Comparison of ENCODE assay signal across 15 cellular contexts in genomic region chr18:42275138-42275535, GRCh38.
DNase-seq lines count a peak whose midpoint lies in the region; TF ChIP-seq lines count a peak whose summit lies in the region.
"Had no signal": no experiment of that assay in that cellular context is flagged by ENCODE, and none has a peak within 500 bp of the region (broad histone marks: within the 10 kb centered on the region; RNA-seq: fewer than 3 reads in every experiment).

No MANE protein-coding gene starts in this region.

- H3K27me3 ChIP-seq in HUES48 (ENCODE audit: control insufficient read depth, insufficient read depth, low read length) (no peaks in the 10 kb centered on the region), WERI-Rb-1 (ENCODE audit: insufficient read depth, low read depth, severe bottlenecking) (no peaks in the 10 kb centered on the region)
- H3K27me3 ChIP-seq in effector memory CD4-positive, alpha-beta T cell (replicated peaks; ENCODE audit: control insufficient read depth, insufficient read depth, low read length, poor library complexity, severe bottlenecking): no peaks in the 10 kb centered on the region
- H3K27me3 ChIP-seq: BE2C, MG63 had no signal

- H3K4me3 ChIP-seq in HUES48 (ENCODE audit: low read depth, low read length) (no peak overlapping the region), WERI-Rb-1 (ENCODE audit: low read depth, low read length) (no peak overlapping the region)
- no peak overlapping the region for H3K4me3 ChIP-seq in effector memory CD4-positive, alpha-beta T cell (ENCODE audit: insufficient read depth, low read depth, low read length, poor library complexity, severe bottlenecking)
- H3K4me3 ChIP-seq: MG63 had no signal

- TF ChIP-seq CTCF in WERI-Rb-1 (IDR thresholded peaks at IDR 0.05; ENCODE audit: low read depth, low read length): no peak

- H3K9me3 ChIP-seq in HUES48 (ENCODE audit: control insufficient read depth, insufficient read depth, low read length) (no peaks in the 10 kb centered on the region), WERI-Rb-1 (ENCODE audit: severe bottlenecking) (no peaks in the 10 kb centered on the region)
- H3K9me3 ChIP-seq in effector memory CD4-positive, alpha-beta T cell (ENCODE audit: control insufficient read depth, low read length): no peaks in the 10 kb centered on the region
- H3K9me3 ChIP-seq: BE2C, MG63 had no signal

- H3K36me3 ChIP-seq in HUES48 (ENCODE audit: control insufficient read depth, insufficient read depth, low read length) (no peaks in the 10 kb centered on the region), WERI-Rb-1 (peaks cover 67% of the 10 kb centered on the region)
- H3K36me3 ChIP-seq in effector memory CD4-positive, alpha-beta T cell (ENCODE audit: control insufficient read depth, insufficient read depth, low read length): no peaks in the 10 kb centered on the region
- H3K36me3 ChIP-seq: BE2C, MG63 had no signal

- DNase-seq in COLO829 (ENCODE audit: low spot score): peak; percentile 49
- DNase-seq in WERI-Rb-1: no peak
- DNase-seq in medulla oblongata (ENCODE audit: extremely low spot score): peak; percentile 9
- no peak for DNase-seq in G401 (ENCODE audit: low spot score)
- DNase-seq in effector memory CD4-positive, alpha-beta T cell: no peak
- no peak for DNase-seq in amniotic stem cell (lab: John Stamatoyannopoulos, UW)
- DNase-seq: CD4-positive, alpha-beta memory T cell; KG1; MG63; NCI-H1105; NCI-H2029; NCI-H524 treated with DMSO at 0.1 percent for 48 hours; NK-92 treated with Interleukin-12 subunit alpha and Interleukin-12 subunit beta, amount 100 ng/mL, for 24 hours had no signal

- H3K4me1 ChIP-seq in HUES48 (ENCODE audit: control insufficient read depth, insufficient read depth, low read length): peaks cover 13% of the 10 kb centered on the region
- no peaks in the 10 kb centered on the region for H3K4me1 ChIP-seq in effector memory CD4-positive, alpha-beta T cell (ENCODE audit: control insufficient read depth, insufficient read depth, low read length, poor library complexity, severe bottlenecking)

- in situ Hi-C loops in G401 (cut with HindIII; ENCODE audit: low sequenced_read_pairs): no loop called here

- H3K27ac ChIP-seq in HUES48 (ENCODE audit: low read depth, low read length) (peak overlapping the region; percentile 46), WERI-Rb-1 (peak overlapping the region; percentile 40)
- no peak overlapping the region for H3K27ac ChIP-seq in effector memory CD4-positive, alpha-beta T cell (ENCODE audit: insufficient read depth, low read length, poor library complexity, severe bottlenecking)

- no peak overlapping the region for H3K9ac ChIP-seq in HUES48 (ENCODE audit: low read depth, low read length)

Comparison
In these comparisons a context has a peak if more than half of its experiments do, and no peak if none do; other contexts are left out.
1. DNase-seq: peak in COLO829 (single experiment) and medulla oblongata (single experiment); none in WERI-Rb-1 (single experiment), G401 (single experiment), effector memory CD4-positive, alpha-beta T cell (0 of 3) and amniotic stem cell (single experiment).